1 cellular context compared by ENCODE assay signal in genomic region chr22:37907036-37907954, GRCh38.
TF ChIP-seq lines count a peak whose summit lies in the region.

No MANE protein-coding gene starts in this region.

TF ChIP-seq in HCT116, 20 proteins besides CTCF, POLR2A, EP300 and RAD21 (continued from another document):
- TF ChIP-seq MAX (IDR thresholded peaks at IDR 0.05) (no peak), ELF1 (IDR thresholded peaks at IDR 0.05; ENCODE audit: borderline replicate concordance, low read depth) (no peak), SP1 (IDR thresholded peaks at IDR 0.05; ENCODE audit: low read depth) (no peak), CBX3 (IDR thresholded peaks at IDR 0.05; ENCODE audit: low read depth) (no peak), ZFX (IDR thresholded peaks at IDR 0.05) (no peak), EGR1 (IDR thresholded peaks at IDR 0.05; ENCODE audit: low read depth) (no peak)
- TF ChIP-seq, protein P1, sequence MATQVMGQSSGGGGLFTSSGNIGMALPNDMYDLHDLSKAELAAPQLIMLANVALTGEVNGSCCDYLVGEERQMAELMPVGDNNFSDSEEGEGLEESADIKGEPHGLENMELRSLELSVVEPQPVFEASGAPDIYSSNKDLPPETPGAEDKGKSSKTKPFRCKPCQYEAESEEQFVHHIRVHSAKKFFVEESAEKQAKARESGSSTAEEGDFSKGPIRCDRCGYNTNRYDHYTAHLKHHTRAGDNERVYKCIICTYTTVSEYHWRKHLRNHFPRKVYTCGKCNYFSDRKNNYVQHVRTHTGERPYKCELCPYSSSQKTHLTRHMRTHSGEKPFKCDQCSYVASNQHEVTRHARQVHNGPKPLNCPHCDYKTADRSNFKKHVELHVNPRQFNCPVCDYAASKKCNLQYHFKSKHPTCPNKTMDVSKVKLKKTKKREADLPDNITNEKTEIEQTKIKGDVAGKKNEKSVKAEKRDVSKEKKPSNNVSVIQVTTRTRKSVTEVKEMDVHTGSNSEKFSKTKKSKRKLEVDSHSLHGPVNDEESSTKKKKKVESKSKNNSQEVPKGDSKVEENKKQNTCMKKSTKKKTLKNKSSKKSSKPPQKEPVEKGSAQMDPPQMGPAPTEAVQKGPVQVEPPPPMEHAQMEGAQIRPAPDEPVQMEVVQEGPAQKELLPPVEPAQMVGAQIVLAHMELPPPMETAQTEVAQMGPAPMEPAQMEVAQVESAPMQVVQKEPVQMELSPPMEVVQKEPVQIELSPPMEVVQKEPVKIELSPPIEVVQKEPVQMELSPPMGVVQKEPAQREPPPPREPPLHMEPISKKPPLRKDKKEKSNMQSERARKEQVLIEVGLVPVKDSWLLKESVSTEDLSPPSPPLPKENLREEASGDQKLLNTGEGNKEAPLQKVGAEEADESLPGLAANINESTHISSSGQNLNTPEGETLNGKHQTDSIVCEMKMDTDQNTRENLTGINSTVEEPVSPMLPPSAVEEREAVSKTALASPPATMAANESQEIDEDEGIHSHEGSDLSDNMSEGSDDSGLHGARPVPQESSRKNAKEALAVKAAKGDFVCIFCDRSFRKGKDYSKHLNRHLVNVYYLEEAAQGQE (IDR thresholded peaks at IDR 0.05; ENCODE audit: low read depth) = no peak
- TF ChIP-seq, protein P2, sequence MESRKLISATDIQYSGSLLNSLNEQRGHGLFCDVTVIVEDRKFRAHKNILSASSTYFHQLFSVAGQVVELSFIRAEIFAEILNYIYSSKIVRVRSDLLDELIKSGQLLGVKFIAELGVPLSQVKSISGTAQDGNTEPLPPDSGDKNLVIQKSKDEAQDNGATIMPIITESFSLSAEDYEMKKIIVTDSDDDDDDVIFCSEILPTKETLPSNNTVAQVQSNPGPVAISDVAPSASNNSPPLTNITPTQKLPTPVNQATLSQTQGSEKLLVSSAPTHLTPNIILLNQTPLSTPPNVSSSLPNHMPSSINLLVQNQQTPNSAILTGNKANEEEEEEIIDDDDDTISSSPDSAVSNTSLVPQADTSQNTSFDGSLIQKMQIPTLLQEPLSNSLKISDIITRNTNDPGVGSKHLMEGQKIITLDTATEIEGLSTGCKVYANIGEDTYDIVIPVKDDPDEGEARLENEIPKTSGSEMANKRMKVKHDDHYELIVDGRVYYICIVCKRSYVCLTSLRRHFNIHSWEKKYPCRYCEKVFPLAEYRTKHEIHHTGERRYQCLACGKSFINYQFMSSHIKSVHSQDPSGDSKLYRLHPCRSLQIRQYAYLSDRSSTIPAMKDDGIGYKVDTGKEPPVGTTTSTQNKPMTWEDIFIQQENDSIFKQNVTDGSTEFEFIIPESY (IDR thresholded peaks at IDR 0.05; ENCODE audit: extremely low read depth, insufficient replicate concordance, low read length) = no peak
TF ChIP-seq in HCT116: peak in this region for 0.
